Comparison of ENCODE assay signal across 38 cellular contexts in genomic region chr2:216780843-216781242, GRCh38.
"Had no signal": no experiment of that assay in that cellular context is flagged by ENCODE, and none has a peak within 500 bp of the region (broad histone marks: within the 10 kb centered on the region; RNA-seq: fewer than 3 reads in every experiment).

No MANE protein-coding gene starts in this region.

- H3K4me1 Mint-ChIP-seq: activated CD4-positive, alpha-beta memory T cell treated with anti-CD3 and anti-CD28 coated beads, Interleukin-2, amount 10 ng/mL, durations not matched to agents 7 days and 5 days; activated CD8-positive, alpha-beta memory T cell treated with anti-CD3 and anti-CD28 coated beads, Interleukin-2, amount 10 ng/mL, durations not matched to agents 7 days and 5 days; activated naive CD4-positive, alpha-beta T cell treated with anti-CD3 and anti-CD28 coated beads, Interleukin-2, amount 50 U/mL, for 24 hours; activated naive CD8-positive, alpha-beta T cell treated with anti-CD3 and anti-CD28 coated beads for 36 hours; activated naive CD8-positive, alpha-beta T cell treated with anti-CD3 and anti-CD28 coated beads, Interleukin-2, amount 50 U/mL, for 24 hours had no signal

- H3K27me3 ChIP-seq: adrenal gland, body of pancreas, esophagus muscularis mucosa, foreskin keratinocyte, gastrocnemius medialis, heart right ventricle had no signal

- H3K36me3 ChIP-seq: adrenal gland, esophagus muscularis mucosa, gastrocnemius medialis, heart right ventricle had no signal

- H3K36me3 Mint-ChIP-seq: activated CD8-positive, alpha-beta memory T cell treated with anti-CD3 and anti-CD28 coated beads, Interleukin-2, amount 10 ng/mL, durations not matched to agents 7 days and 5 days; activated naive CD4-positive, alpha-beta T cell treated with anti-CD3 and anti-CD28 coated beads, Interleukin-2, amount 50 U/mL, for 24 hours; activated naive CD8-positive, alpha-beta T cell treated with anti-CD3 and anti-CD28 coated beads for 36 hours; T-cell; WTC11 had no signal

- H3K27ac Mint-ChIP-seq: activated CD4-positive, alpha-beta memory T cell treated with anti-CD3 and anti-CD28 coated beads, Interleukin-2, amount 10 ng/mL, durations not matched to agents 7 days and 5 days; activated CD4-positive, alpha-beta T cell treated with anti-CD3 and anti-CD28 coated beads, Interleukin-2, amount 10 ng/mL, durations not matched to agents 7 days and 5 days; activated CD8-positive, alpha-beta memory T cell treated with anti-CD3 and anti-CD28 coated beads, Interleukin-2, amount 10 ng/mL, durations not matched to agents 7 days and 5 days; activated naive CD4-positive, alpha-beta T cell treated with anti-CD3 and anti-CD28 coated beads for 36 hours; activated naive CD4-positive, alpha-beta T cell treated with anti-CD3 and anti-CD28 coated beads, Interleukin-2, amount 50 U/mL, for 24 hours; activated naive CD8-positive, alpha-beta T cell treated with anti-CD3 and anti-CD28 coated beads for 36 hours; activated naive CD8-positive, alpha-beta T cell treated with anti-CD3 and anti-CD28 coated beads, Interleukin-2, amount 50 U/mL, for 24 hours; activated T-helper 1 cell treated with anti-CD3 and anti-CD28 coated beads, Interleukin-12 subunit alpha, Interleukin-12 subunit beta, Interleukin-2, Interleukin-4 antibody, amounts not matched to agents 30 ng/mL and 10 ng/mL and 1 ng/mL, durations not matched to agents 14 hours and 24 hours and 36 hours; activated T-helper 2 cell treated with anti-CD3 and anti-CD28 coated beads, Interferon-gamma antibody, Interleukin-2, Interleukin-4, amounts not matched to agents 10 μg/mL and 5 μg/mL and 100 μg/mL, durations not matched to agents 14 hours and 24 hours and 36 hours; effector memory CD8-positive, alpha-beta T cell; T-cell; T-helper 1 cell treated with Interleukin-12 subunit alpha and Interleukin-12 subunit beta and Interleukin-4 antibody, amounts not matched to agents 30 μg/mL and 1 μg/mL, for 36 hours; WTC11 had no signal

- H3K27ac ChIP-seq: adrenal gland, body of pancreas, foreskin keratinocyte, gastrocnemius medialis, heart right ventricle, VCaP had no signal

- DNase-seq: activated CD4-positive, alpha-beta memory T cell treated with anti-CD3 and anti-CD28 coated beads, Interleukin-2, amount 10 ng/mL, durations not matched to agents 7 days and 5 days; activated CD4-positive, alpha-beta T cell treated with anti-CD3 and anti-CD28 coated beads for 1 hour; activated CD4-positive, alpha-beta T cell treated with anti-CD3 and anti-CD28 coated beads for 4 hours; activated CD4-positive, alpha-beta T cell treated with anti-CD3 and anti-CD28 coated beads, Interleukin-2, amount 10 ng/mL, durations not matched to agents 7 days and 5 days; activated CD4-positive, alpha-beta T cell treated with anti-CD3 and anti-CD28 coated beads, Interleukin-2, amount 50 U/mL, for 4 hours; activated CD8-positive, alpha-beta memory T cell treated with anti-CD3 and anti-CD28 coated beads, Interleukin-2, amount 10 ng/mL, durations not matched to agents 7 days and 5 days; activated CD8-positive, alpha-beta memory T cell treated with anti-CD3 and anti-CD28 coated beads, Interleukin-2, amount 50 U/mL, for 4 hours; activated effector memory CD4-positive, alpha-beta T cell treated with anti-CD3 and anti-CD28 coated beads, Interleukin-2, amount 50 U/mL, for 16 hours; activated naive CD4-positive, alpha-beta T cell treated with anti-CD3 and anti-CD28 coated beads for 36 hours; activated naive CD8-positive, alpha-beta T cell treated with anti-CD3 and anti-CD28 coated beads for 36 hours; activated naive CD8-positive, alpha-beta T cell treated with anti-CD3 and anti-CD28 coated beads, Interleukin-2, amount 50 U/mL, for 24 hours; activated T-cell treated with anti-CD3 and anti-CD28 coated beads, Interleukin-2, amount 50 U/mL, for 1 hour; activated T-cell treated with anti-CD3 and anti-CD28 coated beads, Interleukin-2, amount 50 U/mL, for 48 hours; adrenal gland; amygdala; aorta; body of pancreas; caudate nucleus; cortex of kidney; dermis blood vessel endothelial cell; effector CD4-positive, alpha-beta T cell; effector memory CD8-positive, alpha-beta T cell; erythroblast; foreskin keratinocyte; gastrocnemius medialis; glutamatergic neuron; heart right ventricle; T-cell; T1000 had no signal

- H3K4me3 ChIP-seq: adrenal gland, body of pancreas, esophagus muscularis mucosa, gastrocnemius medialis, heart right ventricle had no signal

- H3K4me3 Mint-ChIP-seq: activated CD4-positive, alpha-beta memory T cell treated with anti-CD3 and anti-CD28 coated beads, Interleukin-2, amount 10 ng/mL, durations not matched to agents 7 days and 5 days; activated CD4-positive, alpha-beta T cell treated with anti-CD3 and anti-CD28 coated beads, Interleukin-2, amount 10 ng/mL, durations not matched to agents 7 days and 5 days; activated CD8-positive, alpha-beta memory T cell treated with anti-CD3 and anti-CD28 coated beads, Interleukin-2, amount 10 ng/mL, durations not matched to agents 7 days and 5 days; activated naive CD4-positive, alpha-beta T cell treated with anti-CD3 and anti-CD28 coated beads for 36 hours; activated naive CD4-positive, alpha-beta T cell treated with anti-CD3 and anti-CD28 coated beads, Interleukin-2, amount 50 U/mL, for 24 hours; activated naive CD8-positive, alpha-beta T cell treated with anti-CD3 and anti-CD28 coated beads for 36 hours; activated naive CD8-positive, alpha-beta T cell treated with anti-CD3 and anti-CD28 coated beads, Interleukin-2, amount 50 U/mL, for 24 hours; activated T-helper 1 cell treated with anti-CD3 and anti-CD28 coated beads, Interleukin-12 subunit alpha, Interleukin-12 subunit beta, Interleukin-2, Interleukin-4 antibody, amounts not matched to agents 30 ng/mL and 10 ng/mL and 1 ng/mL, durations not matched to agents 14 hours and 24 hours and 36 hours; effector memory CD8-positive, alpha-beta T cell; T-cell; T-helper 1 cell treated with Interleukin-12 subunit alpha and Interleukin-12 subunit beta and Interleukin-4 antibody, amounts not matched to agents 30 μg/mL and 1 μg/mL, for 36 hours; WTC11 had no signal

- H3K9me3 Mint-ChIP-seq: activated CD4-positive, alpha-beta memory T cell treated with anti-CD3 and anti-CD28 coated beads, Interleukin-2, amount 10 ng/mL, durations not matched to agents 7 days and 5 days; activated CD4-positive, alpha-beta T cell treated with anti-CD3 and anti-CD28 coated beads, Interleukin-2, amount 10 ng/mL, durations not matched to agents 7 days and 5 days; activated naive CD4-positive, alpha-beta T cell treated with anti-CD3 and anti-CD28 coated beads for 36 hours; activated naive CD4-positive, alpha-beta T cell treated with anti-CD3 and anti-CD28 coated beads, Interleukin-2, amount 50 U/mL, for 24 hours; activated naive CD8-positive, alpha-beta T cell treated with anti-CD3 and anti-CD28 coated beads for 36 hours; activated naive CD8-positive, alpha-beta T cell treated with anti-CD3 and anti-CD28 coated beads, Interleukin-2, amount 50 U/mL, for 24 hours; activated T-helper 1 cell treated with anti-CD3 and anti-CD28 coated beads, Interleukin-12 subunit alpha, Interleukin-12 subunit beta, Interleukin-2, Interleukin-4 antibody, amounts not matched to agents 30 ng/mL and 10 ng/mL and 1 ng/mL, durations not matched to agents 14 hours and 24 hours and 36 hours; activated T-helper 2 cell treated with anti-CD3 and anti-CD28 coated beads, Interferon-gamma antibody, Interleukin-2, Interleukin-4, amounts not matched to agents 10 μg/mL and 5 μg/mL and 100 μg/mL, durations not matched to agents 14 hours and 24 hours and 36 hours; effector memory CD8-positive, alpha-beta T cell; T-helper 1 cell treated with Interleukin-12 subunit alpha and Interleukin-12 subunit beta and Interleukin-4 antibody, amounts not matched to agents 30 μg/mL and 1 μg/mL, for 36 hours; WTC11 had no signal

- H3K27me3 Mint-ChIP-seq: activated CD4-positive, alpha-beta T cell treated with anti-CD3 and anti-CD28 coated beads, Interleukin-2, amount 10 ng/mL, durations not matched to agents 7 days and 5 days; activated naive CD8-positive, alpha-beta T cell treated with anti-CD3 and anti-CD28 coated beads for 36 hours had no signal

- H3K9me3 ChIP-seq: adrenal gland, body of pancreas, esophagus muscularis mucosa, gastrocnemius medialis, heart right ventricle had no signal

- H3K4me1 ChIP-seq: body of pancreas, foreskin keratinocyte had no signal

- ATAC-seq: activated CD8-positive, alpha-beta memory T cell treated with anti-CD3 and anti-CD28 coated beads, Interleukin-2, amount 10 ng/mL, durations not matched to agents 7 days and 5 days; activated naive CD8-positive, alpha-beta T cell treated with anti-CD3 and anti-CD28 coated beads, Interleukin-2, amount 50 U/mL, for 24 hours; body of pancreas; effector memory CD8-positive, alpha-beta T cell; foreskin keratinocyte; gastrocnemius medialis; heart right ventricle; T-cell; WTC11 had no signal

- FAIRE-seq: colon, TTC549 had no signal
